ENCODE assay signal across 8 cellular contexts in the genomic region with DNA sequence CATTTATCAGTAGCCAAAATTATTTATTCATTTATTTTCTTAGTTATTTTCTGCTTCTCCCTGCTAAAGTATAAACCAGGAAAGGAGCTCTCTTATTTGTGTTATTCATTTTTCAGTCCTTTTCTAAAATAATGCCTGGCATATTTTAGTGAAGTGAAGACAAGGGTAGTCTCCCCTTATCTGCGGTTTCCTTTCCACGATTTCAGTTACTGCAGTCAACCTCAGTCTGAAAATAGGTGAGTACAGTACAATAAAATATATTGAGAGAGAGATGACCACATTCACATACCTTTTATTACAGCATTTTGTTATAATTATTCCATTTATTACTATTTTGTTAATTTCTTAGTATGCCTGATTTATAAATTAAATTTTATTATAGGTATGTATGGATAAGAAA. TPM values are rescaled to one million over a fixed set of nuclear protein-coding genes. Genes with fewer than 3 reads are reported as not detected.
"Had no signal": no experiment of that assay in that cellular context is flagged by ENCODE, and none has a peak within 500 bp of the region (broad histone marks: within the 10 kb centered on the region; RNA-seq: fewer than 3 reads in every experiment).

No MANE protein-coding gene starts in this region.

- DNase-seq: GM23248, GOT3, HFFc6, KBM-7 had no signal

- H3K27ac ChIP-seq: GM23248, HL-60 had no signal

- H3K27ac Mint-ChIP-seq: HFFc6, IgD-negative memory B cell had no signal

- H3K4me1 ChIP-seq: HAP-1 had no signal

- ATAC-seq: HepG2 had no signal

- H2AFZ ChIP-seq: GM23248 had no signal

- H3K9ac ChIP-seq: GM23248 had no signal

- H3K9me3 ChIP-seq: HAP-1 had no signal

- H3K4me3 ChIP-seq: GM23248, HAP-1 had no signal

- H3K36me3 ChIP-seq: HAP-1 had no signal

- H3K4me3 Mint-ChIP-seq: HFFc6, IgD-negative memory B cell had no signal

RNA-seq across cellular contexts. Expression of a gene that starts 57.6 kb away (rescaled TPM):
- polyA plus RNA-seq: IgD-negative memory B cell had no signal
